In the genomic region with DNA sequence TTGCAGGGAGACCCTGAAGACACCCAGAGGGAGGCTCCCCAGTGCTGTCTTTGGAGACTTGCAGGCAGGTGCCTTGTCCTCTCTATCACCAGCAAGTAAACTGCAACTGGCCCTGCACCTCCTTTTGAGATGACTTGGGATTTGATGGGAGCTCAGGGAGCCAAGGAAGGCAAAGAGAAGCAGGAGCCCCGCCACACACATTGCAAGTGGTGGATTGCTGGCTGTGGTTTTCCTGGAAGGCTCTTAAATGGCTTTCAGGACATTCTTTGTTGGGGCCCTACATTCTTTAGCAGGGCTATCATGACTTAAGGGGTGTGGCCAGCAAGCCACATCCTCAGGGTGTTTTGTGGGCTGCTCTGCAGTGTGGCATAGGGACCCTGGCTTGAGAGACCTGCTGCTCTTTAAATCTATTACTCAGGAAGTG, we compare ENCODE assay signal across 8 cellular contexts. TPM values are rescaled to one million over a fixed set of nuclear protein-coding genes. Genes with fewer than 3 reads are reported as not detected.
A peak's percentile ranks its signal among the peaks of the same experiment; 100 is the strongest.
DNase-seq lines count a peak whose midpoint lies in the region; ATAC-seq, FAIRE-seq and TF ChIP-seq lines count a peak whose summit lies in the region.

No MANE protein-coding gene starts in this region.

- WGBS in smooth muscle cell (ENCODE audit: low lambda C conversion rate) = 0% methylated on average over 1 of the region's 1 CpG
- 90 to 94% methylated on average over 1 of the region's 1 CpG for WGBS in pancreas, 2 donors

- FAIRE-seq in pancreas (lab: Jason Lieb, UNC) = no peak

- H3K9ac ChIP-seq in BLaER1 (0 out of 2 replicates have a peak overlapping the region, but pooled peaks have one; percentile 4), smooth muscle cell (ENCODE audit: low read depth) (peak overlapping the region; percentile 32)

- peak overlapping the region; percentile 14; the same call in 1 of the 2 replicates for H3K27ac ChIP-seq in BLaER1
- H3K27ac ChIP-seq in smooth muscle cell (ENCODE audit: low read depth) = peak overlapping the region; percentile 67
- no peak overlapping the region for H3K27ac ChIP-seq in pancreas

- no peaks in the 10 kb centered on the region for H3K79me2 ChIP-seq in smooth muscle cell (ENCODE audit: low read depth)

- H4K20me1 ChIP-seq in BLaER1 = no peaks in the 10 kb centered on the region
- H4K20me1 ChIP-seq in smooth muscle cell (ENCODE audit: low read depth) = no peaks in the 10 kb centered on the region

- ATAC-seq in GM21825 (IDR thresholded peaks at IDR 0.05; ENCODE audit: unreplicated experiment) (peak; percentile 55), GM21515 (IDR thresholded peaks at IDR 0.05; ENCODE audit: unreplicated experiment) (no peak), pancreas (no peak)
- ATAC-seq in effector memory CD8-positive, alpha-beta T cell (replicated peaks) = peak; percentile 99

- intact Hi-C loops in pancreas (cut with DNase I) = no loop called here

- no peaks in the 10 kb centered on the region for H3K27me3 ChIP-seq in BLaER1
- no peaks in the 10 kb centered on the region for H3K27me3 ChIP-seq in smooth muscle cell (ENCODE audit: low read depth)
- no peaks in the 10 kb centered on the region for H3K27me3 ChIP-seq in pancreas

- no peaks in the 10 kb centered on the region for H3K36me3 ChIP-seq in BLaER1
- H3K36me3 ChIP-seq in smooth muscle cell (ENCODE audit: low read depth) = no peaks in the 10 kb centered on the region
- no peaks in the 10 kb centered on the region for H3K36me3 ChIP-seq in pancreas

- H3K4me1 ChIP-seq in BLaER1 (peaks cover 60% of the 10 kb centered on the region), smooth muscle cell (ENCODE audit: low read depth) (peaks cover 3% of the 10 kb centered on the region), pancreas (no peaks in the 10 kb centered on the region)

- H3K4me2 ChIP-seq in BLaER1 = peak overlapping the region; percentile 78
- peak overlapping the region; percentile 54 for H3K4me2 ChIP-seq in smooth muscle cell

- peak overlapping the region; percentile 20 to 79 for H3K27ac Mint-ChIP-seq in effector memory CD8-positive, alpha-beta T cell

- H3K4me1 Mint-ChIP-seq in effector memory CD8-positive, alpha-beta T cell (ENCODE audit: low read depth in 2 of 2) = peaks cover 30 to 33% of the 10 kb centered on the region in 2 donors

- peak overlapping the region; percentile 41 to 53 for H3K4me3 Mint-ChIP-seq in effector memory CD8-positive, alpha-beta T cell

- H3K4me3 ChIP-seq in BLaER1 = no peak overlapping the region
- no peak overlapping the region for H3K4me3 ChIP-seq in smooth muscle cell
- H3K4me3 ChIP-seq in pancreas = no peak overlapping the region

- H2AFZ ChIP-seq in smooth muscle cell (ENCODE audit: low read depth) = no peak overlapping the region

- TF ChIP-seq CTCF in smooth muscle cell (IDR thresholded peaks at IDR 0.05; ENCODE audit: borderline replicate concordance, insufficient read depth, poor library complexity, severe bottlenecking) = no peak
- TF ChIP-seq CTCF in pancreas (IDR thresholded peaks at IDR 0.05) = no peak

- DNase-seq in RPMI7951 (ENCODE audit: low read depth) (peak; percentile 99), smooth muscle cell (lab: John Stamatoyannopoulos, UW; ENCODE audit: unreplicated experiment) (no peak), NCI-H446 (lab: John Stamatoyannopoulos, UW) (no peak), pancreas (no peak)
- peak; percentile 17 to 40 (median 22) for DNase-seq in effector memory CD8-positive, alpha-beta T cell

- H3K9me3 Mint-ChIP-seq in effector memory CD8-positive, alpha-beta T cell = peaks cover 0 to under 1% of the 10 kb centered on the region in 2 donors

- no peaks in the 10 kb centered on the region for H3F3A ChIP-seq in smooth muscle cell (ENCODE audit: low read depth)

- H3K9me3 ChIP-seq in BLaER1 = peaks cover 7% of the 10 kb centered on the region; the same call in 1 of the 2 replicates
- H3K9me3 ChIP-seq in smooth muscle cell (replicated peaks; ENCODE audit: low read depth) = peaks cover 5% of the 10 kb centered on the region
- H3K9me3 ChIP-seq in pancreas = no peaks in the 10 kb centered on the region

- H3K27me3 Mint-ChIP-seq in effector memory CD8-positive, alpha-beta T cell = no peaks in the 10 kb centered on the region

- no peaks in the 10 kb centered on the region for H3K36me3 Mint-ChIP-seq in effector memory CD8-positive, alpha-beta T cell (ENCODE audit: insufficient read depth)

RNA-seq across cellular contexts. Expression of a gene that starts 39.9 kb away (rescaled TPM):
- 40.9 and 52.5 TPM in 2 replicates for total RNA-seq in RPMI7951 (2014; rRNA removed; shearing (Covaris generic))
- total RNA-seq in smooth muscle cell = 45.0 and 51.1 TPM in 2 replicates
- 40.0 and 71.3 TPM in 2 replicates for polyA plus RNA-seq in smooth muscle cell
- total RNA-seq in pancreas = 10 to 100 TPM in 2 of 6 donors, 1 to 10 TPM in 4; 3.5 to 11.9 (median 6.4) TPM
- polyA plus RNA-seq in pancreas = 1 to 10 TPM; 3.6 to 8.5 TPM

Comparison
In these comparisons a context has a peak if more than half of its experiments do, and no peak if none do; other contexts are left out.
1. H3K27ac ChIP-seq: peak in BLaER1 (single experiment) and smooth muscle cell (single experiment); none in pancreas (0 of 4).
2. ATAC-seq: peak in GM21825 (single experiment) and effector memory CD8-positive, alpha-beta T cell (single experiment); none in GM21515 (single experiment) and pancreas (0 of 4).
3. DNase-seq: peak in RPMI7951 (single experiment) and effector memory CD8-positive, alpha-beta T cell (3 of 3); none in smooth muscle cell (single experiment), NCI-H446 (0 of 2) and pancreas (0 of 6).